ENCODE assay signal across 7 cellular contexts in genomic region chr11:73271478-73271865, GRCh38. TPM values are rescaled to one million over a fixed set of nuclear protein-coding genes. Genes with fewer than 3 reads are reported as not detected.
A peak's percentile ranks its signal among the peaks of the same experiment; 100 is the strongest.
DNase-seq lines count a peak whose midpoint lies in the region; ATAC-seq and TF ChIP-seq lines count a peak whose summit lies in the region.
"Not testable (repeated sequence)": the region's sequence is repeated elsewhere in the genome, so short reads cannot be mapped to it uniquely, and the experiment has no call there.

No MANE protein-coding gene starts in this region.

- peak overlapping the region; percentile 64 for H3K27ac Mint-ChIP-seq in glutamatergic neuron (ENCODE audit: unreplicated experiment)
- peak overlapping the region; percentile 86 for H3K27ac Mint-ChIP-seq in nephron progenitor cell
- H3K27ac Mint-ChIP-seq in stimulated activated naive B cell treated with anti-CD40 and anti-IgM and Interleukin-4, amounts not matched to agents 10 μg/mL and 1 μg/mL and 100 μg/mL, for 72 hours, result peak overlapping the region; percentile 62

- CTCF ChIA-PET in OCI-LY7 (lab: Charles Lee; ENCODE audit: unreplicated experiment), result not testable (repeated sequence)

- peak overlapping the region; percentile 55 for H3K4me3 Mint-ChIP-seq in glutamatergic neuron (ENCODE audit: unreplicated experiment)
- not testable (repeated sequence) for H3K4me3 Mint-ChIP-seq in nephron progenitor cell; stimulated activated naive B cell treated with anti-CD40 and anti-IgM and Interleukin-4, amounts not matched to agents 10 μg/mL and 1 μg/mL and 100 μg/mL, for 72 hours

- peak overlapping the region; percentile 27 for H3K4me2 ChIP-seq in OCI-LY7 (ENCODE audit: low read length)

- POLR2A ChIA-PET in OCI-LY7 (lab: Charles Lee), result interaction anchor here (1.7 kb wide), 1 partner anchor 10 kb away, joined by 3 read pairs; no protein-coding TSS in a partner anchor

- H3K79me2 ChIP-seq in OCI-LY7 (ENCODE audit: insufficient read depth, low read depth, low read length), result not testable (repeated sequence)

- not testable (repeated sequence) for H3K9me2 ChIP-seq in OCI-LY7 (ENCODE audit: insufficient read depth, low read length)

- H3K36me3 ChIP-seq in HUES6 (ENCODE audit: control insufficient read depth, insufficient read depth, low read length); OCI-LY7 (ENCODE audit: insufficient read depth, low read length): not testable (repeated sequence)

- peak in 1 of 2 donors; percentile 26 for ATAC-seq in stimulated activated naive B cell treated with anti-CD40 and anti-IgM and Interleukin-4, amounts not matched to agents 10 μg/mL and 1 μg/mL and 100 μg/mL, for 72 hours (replicated peaks)

- H3K4me1 ChIP-seq in HUES6 (ENCODE audit: control insufficient read depth, insufficient read depth, low read length), result peaks cover 38% of the 10 kb centered on the region; the same call in 1 of the 2 replicates
- H3K4me1 ChIP-seq in OCI-LY7 (ENCODE audit: insufficient read depth, low read length, poor library complexity, severe bottlenecking), result peaks cover 26% of the 10 kb centered on the region

- BruUV-seq in OCI-LY7 (replicated peaks; lab: Mats Ljungman, UMichigan), result not testable (repeated sequence)

- H4K20me1 ChIP-seq in OCI-LY7 (ENCODE audit: insufficient read depth, low read length), result not testable (repeated sequence)

- H3K27me3 Mint-ChIP-seq in glutamatergic neuron (ENCODE audit: unreplicated experiment), result not testable (repeated sequence)
- peaks cover 28% of the 10 kb centered on the region for H3K27me3 Mint-ChIP-seq in nephron progenitor cell (ENCODE audit: low read depth, poor library complexity)
- peaks cover 11 to 17% of the 10 kb centered on the region in 2 donors for H3K27me3 Mint-ChIP-seq in stimulated activated naive B cell treated with anti-CD40 and anti-IgM and Interleukin-4, amounts not matched to agents 10 μg/mL and 1 μg/mL and 100 μg/mL, for 72 hours

- not testable (repeated sequence) for H3K27me3 ChIP-seq in HUES6 (ENCODE audit: control insufficient read depth, insufficient read depth, low read length)

- not testable (repeated sequence) for H3K9me3 Mint-ChIP-seq in glutamatergic neuron (ENCODE audit: unreplicated experiment); nephron progenitor cell; stimulated activated naive B cell treated with anti-CD40 and anti-IgM and Interleukin-4, amounts not matched to agents 10 μg/mL and 1 μg/mL and 100 μg/mL, for 72 hours

- intact Hi-C loops in OCI-LY7 (cut with micrococcal nuclease; ENCODE audit: unreplicated experiment), result not testable (repeated sequence)

- H3K9me3 ChIP-seq in HUES6 (ENCODE audit: control insufficient read depth, insufficient read depth, low read depth, low read length); OCI-LY7 (ENCODE audit: low read length): not testable (repeated sequence)

- H3K9ac ChIP-seq in HUES6 (ENCODE audit: low read length), result peak overlapping the region; percentile 21

- DNase-seq in ELF-1 (ENCODE audit: low read depth, low spot score) (peak; percentile 75), amniotic epithelial cell (ENCODE audit: low read depth) (peak; percentile 29)
- DNase-seq in OCI-LY7 (ENCODE audit: low spot score); glutamatergic neuron; nephron progenitor cell; stimulated activated naive B cell treated with anti-CD40 and anti-IgM and Interleukin-4, amounts not matched to agents 10 μg/mL and 1 μg/mL and 100 μg/mL, for 72 hours: not testable (repeated sequence)

- H2AFZ ChIP-seq in OCI-LY7 (ENCODE audit: low read length), result peak overlapping the region; percentile 38; the same call in 1 of the 2 replicates

- not testable (repeated sequence) for H3K27ac ChIP-seq in HUES6 (ENCODE audit: low read depth, low read length); OCI-LY7 (ENCODE audit: low read depth, low read length, poor library complexity, severe bottlenecking)

- H3K4me3 ChIP-seq in HUES6 (ENCODE audit: low read depth, low read length); OCI-LY7 (ENCODE audit: low read depth, low read length, poor library complexity, severe bottlenecking): not testable (repeated sequence)

- not testable (repeated sequence) for TF ChIP-seq CTCF in OCI-LY7 (conservative IDR thresholded peaks at IDR 0.05; ENCODE audit: low read length); glutamatergic neuron (IDR thresholded peaks at IDR 0.05; ENCODE audit: partially characterized antibody, unreplicated experiment); nephron progenitor cell (IDR thresholded peaks at IDR 0.05)

- H3K4me1 Mint-ChIP-seq in glutamatergic neuron (ENCODE audit: low read depth, unreplicated experiment) (peaks cover 43% of the 10 kb centered on the region), nephron progenitor cell (peaks cover 51% of the 10 kb centered on the region)
- peaks cover 24 to 32% of the 10 kb centered on the region in 2 donors for H3K4me1 Mint-ChIP-seq in stimulated activated naive B cell treated with anti-CD40 and anti-IgM and Interleukin-4, amounts not matched to agents 10 μg/mL and 1 μg/mL and 100 μg/mL, for 72 hours

- H3K36me3 Mint-ChIP-seq in glutamatergic neuron (ENCODE audit: unreplicated experiment); nephron progenitor cell (ENCODE audit: low read depth); stimulated activated naive B cell treated with anti-CD40 and anti-IgM and Interleukin-4, amounts not matched to agents 10 μg/mL and 1 μg/mL and 100 μg/mL, for 72 hours: not testable (repeated sequence)

RNA-seq across cellular contexts. Expression of gene P2RY6, which starts 0.7 kb away (rescaled TPM):
- not detected in 2 replicates for total RNA-seq in OCI-LY7 (2014; rRNA removed; shearing (Covaris generic))
- total RNA-seq in OCI-LY7 (2022) (not detected in 2 replicates), glutamatergic neuron (ENCODE audit: unreplicated experiment) (not detected)

RNA-seq across cellular contexts. Expression of gene ARHGEF17, which starts 36.6 kb away (rescaled TPM):
- 0.19 and 0.21 TPM in 2 replicates for total RNA-seq in OCI-LY7 (2014; rRNA removed; shearing (Covaris generic))
- 0.57 and 1.4 TPM in 2 replicates for total RNA-seq in OCI-LY7 (2022)
- total RNA-seq in glutamatergic neuron (ENCODE audit: unreplicated experiment), result 43.3 TPM

RNA-seq across cellular contexts. Expression of gene P2RY2, which starts 53.4 kb away (rescaled TPM):
- not detected in 2 replicates for total RNA-seq in OCI-LY7 (2014; rRNA removed; shearing (Covaris generic))
- not detected in 2 replicates for total RNA-seq in OCI-LY7 (2022)
- 0.69 TPM for total RNA-seq in glutamatergic neuron (ENCODE audit: unreplicated experiment)

Comparison
In these comparisons a context has a peak if more than half of its experiments do, and no peak if none do; other contexts are left out.
1. RNA of gene ARHGEF17, which starts 36.6 kb away (total RNA-seq): 43.3 TPM in glutamatergic neuron (single experiment); 0.19 to 1.4 TPM in OCI-LY7; every median in the first group is over 10 times any median in the second.
2. Peak in every context shown above with its lines, with median percentiles within 50 percentile points of each other: H3K27ac Mint-ChIP-seq.